ENCODE assay signal across 8 cellular contexts in genomic region chr14:33676135-33676566, GRCh38.
A peak's percentile ranks its signal among the peaks of the same experiment; 100 is the strongest.
DNase-seq lines count a peak whose midpoint lies in the region; ATAC-seq, FAIRE-seq and TF ChIP-seq lines count a peak whose summit lies in the region.

No MANE protein-coding gene starts in this region.

- peak in 1 of 2 experiments; percentile 46; a peak in 2 of 5 replicates for TF ChIP-seq RAD21 in A549 (conservative IDR thresholded peaks at IDR 0.05 in 1 of 2, IDR thresholded peaks at IDR 0.05 in 1 of 2)

- in situ Hi-C loops in T47D (cut with HindIII; ENCODE audit: low pct_unique_long_range_greater_than_20kb, low sequenced_read_pairs): no loop called here

- H3K4me2 ChIP-seq in A549: peak overlapping the region; percentile 24; the same call in 1 of the 3 replicates

- CTCF ChIA-PET in A549 (lab: Yijun Ruan, JAX): interaction anchor here (0.7 to 1.7 kb wide), 5 partner anchors 9 to 116 kb away, joined by 3 to 5 read pairs (median 3); no protein-coding TSS in a partner anchor

- DNase-seq in A549 (ENCODE audit: low read depth in 1 of 2, low spot score in 1 of 2): peak; percentile 24 to 37
- DNase-seq in NCI-H2107 treated with DMSO at 0.1 percent for 48 hours (lab: John Stamatoyannopoulos, UW; ENCODE audit: unreplicated experiment): peak; percentile 93
- DNase-seq in T47D (ENCODE audit: low read depth in 1 of 2, low spot score in 1 of 2): peak; percentile 11 to 61
- DNase-seq in left kidney (ENCODE audit: low read depth, low spot score): peak; percentile 85
- DNase-seq in MV-4-11 (lab: John Stamatoyannopoulos, UW): no peak

- no peaks in the 10 kb centered on the region for H3K4me1 ChIP-seq in A549

- no peak overlapping the region for H3K27ac ChIP-seq in A549

- POLR2A ChIA-PET in A549 (lab: Yijun Ruan, JAX): no interaction called here

- no peak overlapping the region for H3K4me3 ChIP-seq in A549

- peak; percentile 77 to 91; a peak in 5 of 6 replicates for ATAC-seq in A549
- peak; percentile 78 for ATAC-seq in GM18907 (IDR thresholded peaks at IDR 0.05; ENCODE audit: unreplicated experiment)
- ATAC-seq in GM18520 (IDR thresholded peaks at IDR 0.05; ENCODE audit: unreplicated experiment): no peak
- ATAC-seq in HG02763 (IDR thresholded peaks at IDR 0.05; ENCODE audit: unreplicated experiment): no peak

- no peaks in the 10 kb centered on the region for H3K9me3 ChIP-seq in A549

- 6% methylated on average over 6 of the region's 7 CpGs for WGBS in A549 (ENCODE audit: missing lambda C conversion rate)

- no peak for TF ChIP-seq POLR2A in A549 (IDR thresholded peaks at IDR 0.05; ENCODE audit: low read length)

- no peak for FAIRE-seq in A549 (lab: Jason Lieb, UNC)

- peak; percentile 9; the same call in 1 of the 3 replicates for TF ChIP-seq CTCF in A549 (IDR thresholded peaks at IDR 0.05)

- no peak for TF ChIP-seq EP300 in A549 (IDR thresholded peaks at IDR 0.05)

TF ChIP-seq in A549, 52 proteins besides CTCF, POLR2A, EP300 and RAD21:
- TF ChIP-seq RNF2 (IDR thresholded peaks at IDR 0.05; ENCODE audit: borderline replicate concordance, low read depth) (no peak), USF2 (IDR thresholded peaks at IDR 0.05) (peak; percentile 62)
TF ChIP-seq in A549: peak in this region for 1.

Comparison
In these comparisons a context has a peak if more than half of its experiments do, and no peak if none do; other contexts are left out.
1. ATAC-seq: peak in A549 (2 of 2) and GM18907 (single experiment); none in GM18520 (single experiment) and HG02763 (single experiment).